ENCODE assay signal across 1 cellular context in the genomic region with DNA sequence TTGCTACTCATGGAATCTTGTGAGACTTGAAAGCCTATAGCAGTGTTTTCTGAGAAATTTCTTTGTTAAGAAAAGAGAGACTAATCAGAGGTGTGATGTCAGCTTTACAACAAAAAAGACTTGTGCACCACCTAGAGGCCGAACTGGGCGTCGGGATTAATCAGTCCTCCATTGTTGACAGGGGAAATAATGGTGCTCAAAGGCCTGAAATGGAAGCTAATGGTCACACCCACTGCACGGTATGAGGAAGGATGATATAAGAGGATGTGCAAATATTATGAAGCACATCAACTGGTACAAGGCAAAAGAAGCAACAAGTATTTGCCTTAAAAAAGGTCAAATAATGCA.
TF ChIP-seq lines count a peak whose summit lies in the region.

No MANE protein-coding gene starts in this region.

TF ChIP-seq in K562, 482 proteins besides CTCF, POLR2A, EP300 and RAD21 (continued from another document):
- no peak for TF ChIP-seq ZBTB8A (IDR thresholded peaks at IDR 0.05; ENCODE audit: partially characterized antibody)
- TF ChIP-seq, protein P1, sequence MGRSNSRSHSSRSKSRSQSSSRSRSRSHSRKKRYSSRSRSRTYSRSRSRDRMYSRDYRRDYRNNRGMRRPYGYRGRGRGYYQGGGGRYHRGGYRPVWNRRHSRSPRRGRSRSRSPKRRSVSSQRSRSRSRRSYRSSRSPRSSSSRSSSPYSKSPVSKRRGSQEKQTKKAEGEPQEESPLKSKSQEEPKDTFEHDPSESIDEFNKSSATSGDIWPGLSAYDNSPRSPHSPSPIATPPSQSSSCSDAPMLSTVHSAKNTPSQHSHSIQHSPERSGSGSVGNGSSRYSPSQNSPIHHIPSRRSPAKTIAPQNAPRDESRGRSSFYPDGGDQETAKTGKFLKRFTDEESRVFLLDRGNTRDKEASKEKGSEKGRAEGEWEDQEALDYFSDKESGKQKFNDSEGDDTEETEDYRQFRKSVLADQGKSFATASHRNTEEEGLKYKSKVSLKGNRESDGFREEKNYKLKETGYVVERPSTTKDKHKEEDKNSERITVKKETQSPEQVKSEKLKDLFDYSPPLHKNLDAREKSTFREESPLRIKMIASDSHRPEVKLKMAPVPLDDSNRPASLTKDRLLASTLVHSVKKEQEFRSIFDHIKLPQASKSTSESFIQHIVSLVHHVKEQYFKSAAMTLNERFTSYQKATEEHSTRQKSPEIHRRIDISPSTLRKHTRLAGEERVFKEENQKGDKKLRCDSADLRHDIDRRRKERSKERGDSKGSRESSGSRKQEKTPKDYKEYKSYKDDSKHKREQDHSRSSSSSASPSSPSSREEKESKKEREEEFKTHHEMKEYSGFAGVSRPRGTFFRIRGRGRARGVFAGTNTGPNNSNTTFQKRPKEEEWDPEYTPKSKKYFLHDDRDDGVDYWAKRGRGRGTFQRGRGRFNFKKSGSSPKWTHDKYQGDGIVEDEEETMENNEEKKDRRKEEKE (IDR thresholded peaks at IDR 0.05; ENCODE audit: borderline replicate concordance in 1 of 2, control insufficient read depth in 1 of 2, low read depth in 2 of 2, low read length in 1 of 2): no peak
- no peak for TF ChIP-seq SIN3A (IDR thresholded peaks at IDR 0.05; ENCODE audit: borderline replicate concordance in 2 of 2, control insufficient read depth in 1 of 2, low read depth in 2 of 2, low read length in 2 of 2)
- no peak for TF ChIP-seq SMAD1 (IDR thresholded peaks at IDR 0.05; ENCODE audit: low read depth, low read length, partially characterized antibody)
- no peak for TF ChIP-seq SLC30A9 (CRISPR knock-in tag; IDR thresholded peaks at IDR 0.05)
- no peak for TF ChIP-seq HDAC1 (IDR thresholded peaks at IDR 0.05)
- 0 out of 2 replicates have a peak, but pooled peaks have one; percentile 20 for TF ChIP-seq KLF16 (IDR thresholded peaks at IDR 0.05)
TF ChIP-seq in K562: peak in this region for 23.
